Comparison of ENCODE assay signal across 8 cellular contexts in the genomic region with DNA sequence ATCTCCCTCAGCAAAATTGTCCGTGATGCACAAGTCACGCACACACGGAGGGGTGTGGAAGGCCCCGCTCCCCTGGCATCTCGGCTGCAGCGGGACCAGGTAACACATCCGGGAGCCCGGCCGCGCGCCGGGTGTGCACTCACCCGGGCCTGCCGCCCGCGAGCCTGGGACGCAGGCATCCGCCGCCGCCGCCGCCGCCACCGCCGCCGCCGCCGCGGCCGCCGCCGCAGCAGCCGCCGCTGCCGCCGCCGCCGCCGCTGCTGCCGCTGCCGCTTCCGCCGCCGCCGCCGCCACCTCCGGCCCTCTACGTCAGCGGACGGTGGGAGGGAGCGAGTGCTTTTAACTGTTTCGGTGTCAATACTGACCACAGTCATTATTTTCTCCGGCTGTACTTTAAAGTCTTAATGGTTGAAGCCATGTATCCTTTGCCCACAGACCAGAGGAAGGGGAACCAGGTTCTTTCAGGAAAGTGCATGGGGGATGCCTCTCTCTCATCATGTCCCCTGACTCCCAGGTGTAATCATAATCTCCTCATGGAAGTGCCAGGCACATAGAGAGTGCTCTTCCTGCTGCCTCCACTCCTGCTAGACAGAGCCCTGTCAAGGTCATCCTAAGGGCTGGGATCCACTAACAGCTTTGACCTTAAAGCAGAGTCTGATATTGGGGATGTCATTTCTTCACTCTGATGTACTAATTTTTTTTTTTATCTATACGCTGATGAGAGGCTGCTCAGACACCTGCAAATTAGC. TPM values are rescaled to one million over a fixed set of nuclear protein-coding genes. Genes with fewer than 3 reads are reported as not detected.
DNase-seq lines count a peak whose midpoint lies in the region; ATAC-seq and TF ChIP-seq lines count a peak whose summit lies in the region.

No MANE protein-coding gene starts in this region.

- in situ Hi-C loops in Caki2 (cut with HindIII; ENCODE audit: low pct_unique_long_range_greater_than_20kb, low sequenced_read_pairs): no loop called here
- in situ Hi-C loops in KBM-7 (cut with MboI; ENCODE audit: low pct_unique_long_range_greater_than_20kb, low sequenced_read_pairs): no loop called here

- H3K27ac Mint-ChIP-seq in endodermal cell: no peak overlapping the region
- peak overlapping the region; percentile 52 for H3K27ac Mint-ChIP-seq in stimulated activated naive CD8-positive, alpha-beta T cell treated with anti-CD3 and anti-CD28 coated beads, Interleukin-15, Interleukin-2, amounts not matched to agents 100 ng/mL and 50 ng/mL, for 24 hours

- 3 to 100% methylated on average over 1 to 29 of the region's 54 CpGs for WGBS in endodermal cell (ENCODE audit: insufficient coverage in 1 of 2, insufficient read length in 1 of 2), 2 experiments

- peak overlapping the region; percentile 83 for H3K4me3 ChIP-seq in endodermal cell (ENCODE audit: low read length)

- H3K4me1 Mint-ChIP-seq in endodermal cell: no peaks in the 10 kb centered on the region
- H3K4me1 Mint-ChIP-seq in stimulated activated naive CD8-positive, alpha-beta T cell treated with anti-CD3 and anti-CD28 coated beads, Interleukin-15, Interleukin-2, amounts not matched to agents 100 ng/mL and 50 ng/mL, for 24 hours (ENCODE audit: low read depth): peaks cover 17% of the 10 kb centered on the region

- ATAC-seq in GM21423 (IDR thresholded peaks at IDR 0.05; ENCODE audit: unreplicated experiment) (peak; percentile 88), GM21576 (IDR thresholded peaks at IDR 0.05; ENCODE audit: unreplicated experiment) (no peak)

- peak overlapping the region; percentile 63 for H3K4me3 Mint-ChIP-seq in endodermal cell
- peak overlapping the region; percentile 78 for H3K4me3 Mint-ChIP-seq in stimulated activated naive CD8-positive, alpha-beta T cell treated with anti-CD3 and anti-CD28 coated beads, Interleukin-15, Interleukin-2, amounts not matched to agents 100 ng/mL and 50 ng/mL, for 24 hours

- H3K27ac ChIP-seq in endodermal cell (ENCODE audit: low read depth, low read length): no peak overlapping the region

- peak overlapping the region; percentile 3 for H3K9ac ChIP-seq in endodermal cell (ENCODE audit: extremely low read depth, low read length, poor library complexity, severe bottlenecking)

- H3K9me3 ChIP-seq in endodermal cell (ENCODE audit: control insufficient read depth, low read length): peaks cover 17% of the 10 kb centered on the region

- DNase-seq in Caki2 (ENCODE audit: low read depth): peak; percentile 21
- DNase-seq in KBM-7: peak; percentile 54
- DNase-seq in activated CD4-positive, alpha-beta T cell treated with anti-CD3 and anti-CD28 coated beads, Interleukin-2, amount 50 U/mL, for 1 hour: peak; percentile 16
- peak; percentile 70 for DNase-seq in endodermal cell
- peak; percentile 33 for DNase-seq in mucosa of gallbladder (ENCODE audit: low spot score)

- no peaks in the 10 kb centered on the region for H3K36me3 ChIP-seq in endodermal cell (ENCODE audit: control insufficient read depth, insufficient read depth, low read length)

- no peaks in the 10 kb centered on the region for H3K4me1 ChIP-seq in endodermal cell (ENCODE audit: control insufficient read depth, insufficient read depth, low read length)

- H3K27me3 ChIP-seq in endodermal cell (ENCODE audit: control insufficient read depth, insufficient read depth, low read length, poor library complexity, severe bottlenecking): no peaks in the 10 kb centered on the region

- no peak for TF ChIP-seq CTCF in endodermal cell (conservative IDR thresholded peaks at IDR 0.05)

- H3K9me3 Mint-ChIP-seq in endodermal cell: peaks cover 86% of the 10 kb centered on the region
- peaks cover 2% of the 10 kb centered on the region for H3K9me3 Mint-ChIP-seq in stimulated activated naive CD8-positive, alpha-beta T cell treated with anti-CD3 and anti-CD28 coated beads, Interleukin-15, Interleukin-2, amounts not matched to agents 100 ng/mL and 50 ng/mL, for 24 hours

- peaks cover 6% of the 10 kb centered on the region for H3K36me3 Mint-ChIP-seq in endodermal cell (ENCODE audit: low read depth)
- peaks cover 3% of the 10 kb centered on the region for H3K36me3 Mint-ChIP-seq in stimulated activated naive CD8-positive, alpha-beta T cell treated with anti-CD3 and anti-CD28 coated beads, Interleukin-15, Interleukin-2, amounts not matched to agents 100 ng/mL and 50 ng/mL, for 24 hours (ENCODE audit: low read depth)

- H3K27me3 Mint-ChIP-seq in endodermal cell (ENCODE audit: insufficient read depth): no peaks in the 10 kb centered on the region
- no peaks in the 10 kb centered on the region for H3K27me3 Mint-ChIP-seq in stimulated activated naive CD8-positive, alpha-beta T cell treated with anti-CD3 and anti-CD28 coated beads, Interleukin-15, Interleukin-2, amounts not matched to agents 100 ng/mL and 50 ng/mL, for 24 hours

RNA-seq across cellular contexts. Expression of a gene that starts 38.0 kb away (rescaled TPM):
- not detected in 2 replicates for total RNA-seq in Caki2 (2014; rRNA removed; shearing (Covaris generic); ENCODE audit: low replicate concordance)
- total RNA-seq in endodermal cell (not detected), mucosa of gallbladder (0.43 TPM)
- polyA plus RNA-seq in endodermal cell (2013, experiment 1 of 2): not detected
- polyA plus RNA-seq in endodermal cell (2013, experiment 2 of 2): not detected

Comparison
In these comparisons a context has a peak if more than half of its experiments do, and no peak if none do; other contexts are left out.
1. DNase-seq: peak in every context shown above with its lines; median percentile 70 in endodermal cell; 54 in KBM-7; 33 in mucosa of gallbladder; 21 in Caki2; 16 in activated CD4-positive, alpha-beta T cell treated with anti-CD3 and anti-CD28 coated beads, Interleukin-2, amount 50 U/mL, for 1 hour.